ENCODE assay signal across 14 cellular contexts in genomic region chr5:111742166-111742565, GRCh38. TPM values are rescaled to one million over a fixed set of nuclear protein-coding genes. Genes with fewer than 3 reads are reported as not detected.
DNase-seq lines count a peak whose midpoint lies in the region; ATAC-seq and TF ChIP-seq lines count a peak whose summit lies in the region.
"Had no signal": no experiment of that assay in that cellular context is flagged by ENCODE, and none has a peak within 500 bp of the region (broad histone marks: within the 10 kb centered on the region; RNA-seq: fewer than 3 reads in every experiment).

No MANE protein-coding gene starts in this region.

- no peaks in the 10 kb centered on the region for H3K9me3 ChIP-seq in OCI-LY7 (ENCODE audit: low read length)
- no peaks in the 10 kb centered on the region for H3K9me3 ChIP-seq in fibroblast of lung (ENCODE audit: control insufficient read depth, insufficient read depth, low read depth, low read length)
- no peaks in the 10 kb centered on the region for H3K9me3 ChIP-seq in sigmoid colon
- no peaks in the 10 kb centered on the region for H3K9me3 ChIP-seq in BE2C

- intact Hi-C loops in OCI-LY7 (cut with micrococcal nuclease; ENCODE audit: unreplicated experiment): no loop called here
- intact Hi-C loops in sigmoid colon (cut with DNase I): no loop called here

- no TSS peak for BruUV-seq in OCI-LY7 (replicated peaks; lab: Mats Ljungman, UMichigan)

- H3K36me3 ChIP-seq in OCI-LY7 (ENCODE audit: insufficient read depth, low read length) (no peaks in the 10 kb centered on the region), fibroblast of lung (ENCODE audit: control insufficient read depth, insufficient read depth, low read length) (no peaks in the 10 kb centered on the region), sigmoid colon (no peaks in the 10 kb centered on the region), BE2C (peaks cover 8% of the 10 kb centered on the region)

- H3K9ac ChIP-seq in fibroblast of lung (ENCODE audit: insufficient read depth, low read length): no peak overlapping the region

- ATAC-seq in GM18498 (IDR thresholded peaks at IDR 0.05; ENCODE audit: unreplicated experiment): no peak
- ATAC-seq: stimulated activated effector memory CD8-positive, alpha-beta T cell treated with anti-CD3 and anti-CD28 coated beads, Interleukin-12 subunit alpha, Interleukin-12 subunit beta, amount 100 ng/mL, for 72 hours had no signal

- no peaks in the 10 kb centered on the region for H3K9me2 ChIP-seq in OCI-LY7 (ENCODE audit: insufficient read depth, low read length)

- H2AFZ ChIP-seq in OCI-LY7 (ENCODE audit: low read length) (no peak overlapping the region), fibroblast of lung (ENCODE audit: low read length) (no peak overlapping the region)

- no peak for TF ChIP-seq POLR2A in sigmoid colon (IDR thresholded peaks at IDR 0.05)

- H4K20me1 ChIP-seq in OCI-LY7 (ENCODE audit: insufficient read depth, low read length) (0 out of 2 replicates have a peak, but pooled peaks cover 4% of the 10 kb centered on the region), fibroblast of lung (ENCODE audit: control insufficient read depth, extremely low read depth, insufficient read depth, low read length) (no peaks in the 10 kb centered on the region)

- H3K79me2 ChIP-seq in OCI-LY7 (ENCODE audit: insufficient read depth, low read depth, low read length): no peaks in the 10 kb centered on the region
- H3K79me2 ChIP-seq in fibroblast of lung (ENCODE audit: control insufficient read depth, insufficient read depth, low read length): peaks cover 53% of the 10 kb centered on the region

- 31 to 35% methylated on average over 2 of the region's 2 CpGs for WGBS in sigmoid colon, 2 donors

- H3K4me2 ChIP-seq in OCI-LY7 (ENCODE audit: low read length) (peak overlapping the region; percentile 55), fibroblast of lung (ENCODE audit: extremely low read depth, insufficient read depth, low read length) (peak overlapping the region; percentile 42)

- H3K27me3 ChIP-seq in fibroblast of lung (ENCODE audit: control insufficient read depth, insufficient read depth, low read length) (no peaks in the 10 kb centered on the region), sigmoid colon (no peaks in the 10 kb centered on the region), BE2C (no peaks in the 10 kb centered on the region)

- H3K4me3 ChIP-seq in OCI-LY7 (ENCODE audit: low read depth, low read length, poor library complexity, severe bottlenecking) (no peak overlapping the region), fibroblast of lung (replicated peaks in 1 of 4; ENCODE audit: control extremely low read depth in 1 of 4, insufficient read depth in 1 of 4, low read depth in 3 of 4, low read length in 4 of 4) (peak overlapping the region in 3 of 4 experiments; percentile 2 to 19 (median 12)), sigmoid colon (peak overlapping the region in 3 of 4 donors; percentile 4 to 30 (median 18)), BE2C (ENCODE audit: low read depth, low read length) (no peak overlapping the region)

- peak overlapping the region; percentile 63 for H3K27ac ChIP-seq in OCI-LY7 (ENCODE audit: low read depth, low read length, poor library complexity, severe bottlenecking)
- peak overlapping the region; percentile 35 for H3K27ac ChIP-seq in fibroblast of lung (ENCODE audit: insufficient read depth, low read length)
- H3K27ac ChIP-seq in sigmoid colon: peak overlapping the region; percentile 50 to 82 (median 74)
- H3K27ac ChIP-seq: 22Rv1, VCaP had no signal

- CTCF ChIA-PET in OCI-LY7 (lab: Charles Lee; ENCODE audit: unreplicated experiment): no interaction called here

- peak; percentile 29 for DNase-seq in DMS 273 (lab: John Stamatoyannopoulos, UW; ENCODE audit: unreplicated experiment)
- no peak for DNase-seq in DMS 273 treated with DMSO at 0.1 percent for 48 hours (lab: John Stamatoyannopoulos, UW)
- no peak for DNase-seq in OCI-LY7 (ENCODE audit: low spot score)
- no peak for DNase-seq in fibroblast of lung (ENCODE audit: low read depth in 2 of 2)
- no peak for DNase-seq in sigmoid colon
- DNase-seq in BE2C: no peak
- no peak for DNase-seq in NAMALWA (ENCODE audit: low spot score)
- DNase-seq: activated gamma-delta T cell; GOT3; stimulated activated CD4-positive, alpha-beta T cell treated with anti-CD3 and anti-CD28 coated beads, Interleukin-12 subunit alpha, Interleukin-12 subunit beta, amount 100 ng/mL, for 4 hours had no signal

- H3K4me1 ChIP-seq in OCI-LY7 (ENCODE audit: insufficient read depth, low read length, poor library complexity, severe bottlenecking): peaks cover 55% of the 10 kb centered on the region
- peaks cover 59% of the 10 kb centered on the region for H3K4me1 ChIP-seq in fibroblast of lung (ENCODE audit: control insufficient read depth, extremely low read depth, insufficient read depth, low read length)
- H3K4me1 ChIP-seq in sigmoid colon: peaks cover 0 to 79% (median 63%) of the 10 kb centered on the region in 4 donors
- no peaks in the 10 kb centered on the region for H3K4me1 ChIP-seq in BE2C

- no peak for TF ChIP-seq CTCF in OCI-LY7 (conservative IDR thresholded peaks at IDR 0.05; ENCODE audit: low read length)
- TF ChIP-seq CTCF in fibroblast of lung (conservative IDR thresholded peaks at IDR 0.05 in 1 of 2, IDR thresholded peaks at IDR 0.05 in 1 of 2; ENCODE audit: low read depth in 1 of 2, low read length in 2 of 2): no peak
- TF ChIP-seq CTCF in sigmoid colon (IDR thresholded peaks at IDR 0.05): no peak
- TF ChIP-seq CTCF in BE2C (IDR thresholded peaks at IDR 0.05; ENCODE audit: low read depth, low read length): no peak

- POLR2A ChIA-PET in OCI-LY7 (lab: Charles Lee): interaction anchor here (1.1 to 3.7 kb wide), 7 partner anchors 11 to 38 kb away, joined by 3 to 19 read pairs (median 5); no protein-coding TSS in a partner anchor

- TF ChIP-seq EP300 in sigmoid colon (IDR thresholded peaks at IDR 0.05): no peak

RNA-seq across cellular contexts. Expression of gene NREP, which starts 14.8 kb away (rescaled TPM):
- total RNA-seq in OCI-LY7 (2014; rRNA removed; shearing (Covaris generic)): 85.2 and 100 TPM in 2 replicates
- total RNA-seq in OCI-LY7 (2022): 40.0 and 56.1 TPM in 2 replicates
- 56.8 and 86.0 TPM in 2 replicates for total RNA-seq in fibroblast of lung
- 149 and 364 TPM in 2 replicates for polyA plus RNA-seq in fibroblast of lung
- polyA plus RNA-seq in fibroblast of lung (2012): 64.0 and 156 TPM in 2 replicates
- polyA minus RNA-seq in fibroblast of lung (ENCODE audit: low replicate concordance): 14.6 and 34.6 TPM in 2 replicates
- total RNA-seq in sigmoid colon: 10 to 100 TPM in 3 of 4 donors, 1 to 10 TPM in 1; 8.7 to 41.3 (median 27.2) TPM
- 10 to 100 TPM in 1 of 3 donors, 1 to 10 TPM in 2; 6.5 to 14.6 (median 9.6) TPM for polyA plus RNA-seq in sigmoid colon
- 77.7 TPM for polyA plus RNA-seq in BE2C (2012; ENCODE audit: insufficient read depth, insufficient read length, low read depth)

Comparison
In these comparisons a context has a peak if more than half of its experiments do, and no peak if none do; other contexts are left out.
1. H3K4me3 ChIP-seq: peak in fibroblast of lung (3 of 4) and sigmoid colon (3 of 4); none in OCI-LY7 (single experiment) and BE2C (single experiment).
2. Peak in every context shown above with its lines, with median percentiles within 50 percentile points of each other: H3K27ac ChIP-seq.